In genomic region chr7:152063821-152064220, GRCh38 we compare ENCODE assay signal across 1 cellular context.
TF ChIP-seq lines count a peak whose summit lies in the region.
"Not testable (repeated sequence)": the region's sequence is repeated elsewhere in the genome, so short reads cannot be mapped to it uniquely, and the experiment has no call there.

No MANE protein-coding gene starts in this region.

TF ChIP-seq in HepG2, 621 proteins besides CTCF, POLR2A, EP300 and RAD21 (continued from another document):
- TF ChIP-seq AHDC1 (CRISPR knock-in tag; IDR thresholded peaks at IDR 0.05; ENCODE audit: borderline replicate concordance), result peak; percentile 39; the same call in 1 of the 2 replicates
- TF ChIP-seq PAXIP1 (CRISPR knock-in tag; conservative IDR thresholded peaks at IDR 0.05), result 0 out of 2 replicates have a peak, but pooled peaks have one; percentile 20
- 0 out of 2 replicates have a peak, but pooled peaks have one; percentile 67 for TF ChIP-seq ZBTB10 (CRISPR knock-in tag; IDR thresholded peaks at IDR 0.05; ENCODE audit: borderline replicate concordance)
- peak; percentile 21; the same call in 1 of the 2 replicates for TF ChIP-seq HNF4G (IDR thresholded peaks at IDR 0.05; ENCODE audit: borderline replicate concordance, low read depth, low read length)
- not testable (repeated sequence) for TF ChIP-seq HNF4G (CRISPR knock-in tag; IDR thresholded peaks at IDR 0.05; ENCODE audit: borderline replicate concordance, low read depth); SOX6 (IDR thresholded peaks at IDR 0.05); SOX13 (IDR thresholded peaks at IDR 0.05)
- peak; percentile 89 for TF ChIP-seq ONECUT2 (CRISPR knock-in tag; IDR thresholded peaks at IDR 0.05)
- TF ChIP-seq SOX6 (CRISPR knock-in tag; IDR thresholded peaks at IDR 0.05), result peak; percentile 35; the same call in 1 of the 2 replicates
- TF ChIP-seq RXRB (CRISPR knock-in tag; IDR thresholded peaks at IDR 0.05; ENCODE audit: borderline replicate concordance), result peak; percentile 32; the same call in 1 of the 2 replicates
- TF ChIP-seq SOX13 (CRISPR knock-in tag; conservative IDR thresholded peaks at IDR 0.05 in 1 of 2, IDR thresholded peaks at IDR 0.05 in 1 of 2), result peak in 1 of 2 experiments; percentile 54; a peak in 1 of 4 replicates
